ENCODE assay signal across 26 cellular contexts in genomic region chr16:50575743-50576142, GRCh38.
"Had no signal": no experiment of that assay in that cellular context is flagged by ENCODE, and none has a peak within 500 bp of the region (broad histone marks: within the 10 kb centered on the region; RNA-seq: fewer than 3 reads in every experiment).

No MANE protein-coding gene starts in this region.

- H3K4me1 ChIP-seq: body of pancreas, SJCRH30 had no signal

- H3K9me2 ChIP-seq: SK-N-SH had no signal

- H3K9ac ChIP-seq: KMS-11, SK-N-SH had no signal

- DNase-seq: activated B cell treated with CpG ODN at 0.5 μM for 24 hours; activated CD4-positive, alpha-beta T cell treated with anti-CD3 and anti-CD28 coated beads for 1 hour; activated CD4-positive, alpha-beta T cell treated with anti-CD3 and anti-CD28 coated beads, Interleukin-2, amount 10 ng/mL, durations not matched to agents 24 days and 14 days; activated CD4-positive, alpha-beta T cell treated with anti-CD3 and anti-CD28 coated beads, Interleukin-2, amount 50 U/mL, for 48 hours; activated CD8-positive, alpha-beta memory T cell treated with anti-CD3 and anti-CD28 coated beads, Interleukin-2, amount 10 ng/mL, durations not matched to agents 7 days and 5 days; activated effector memory CD4-positive, alpha-beta T cell treated with Interleukin-2 at 50 U/mL for 16 hours; activated naive CD4-positive, alpha-beta T cell; activated T-cell treated with anti-CD3 and anti-CD28 coated beads, Interleukin-2, amount 50 U/mL, for 24 hours; body of pancreas; MG63; NCI-H1105; NCI-H1436; NCI-H1694 treated with DMSO at 0.1 percent for 48 hours; NCI-H2029 treated with DMSO at 0.1 percent for 48 hours; NCI-H345; NCI-H510A; NCI-H69; NK-92 treated with Interleukin-12 subunit alpha and Interleukin-12 subunit beta, amount 100 ng/mL, for 24 hours; OCI-M1; Right ventricle myocardium superior; SJCRH30; SK-N-SH; T-helper 1 cell had no signal

- H3K27me3 ChIP-seq: body of pancreas, MG63 had no signal

- H3K4me3 ChIP-seq: body of pancreas, MG63, SJCRH30 had no signal

- H3K36me3 ChIP-seq: MG63, SJCRH30 had no signal

- ATAC-seq: activated CD8-positive, alpha-beta memory T cell treated with anti-CD3 and anti-CD28 coated beads, Interleukin-2, amount 10 ng/mL, durations not matched to agents 7 days and 5 days; body of pancreas; Panc1 had no signal

- H3K4me2 ChIP-seq: KMS-11, SK-N-SH had no signal

- H3K27ac ChIP-seq: body of pancreas, KMS-11, RWPE1, SJCRH30 had no signal

- H3K9me3 ChIP-seq: body of pancreas, MG63, SJCRH30, SK-N-SH had no signal
